In the genomic region with DNA sequence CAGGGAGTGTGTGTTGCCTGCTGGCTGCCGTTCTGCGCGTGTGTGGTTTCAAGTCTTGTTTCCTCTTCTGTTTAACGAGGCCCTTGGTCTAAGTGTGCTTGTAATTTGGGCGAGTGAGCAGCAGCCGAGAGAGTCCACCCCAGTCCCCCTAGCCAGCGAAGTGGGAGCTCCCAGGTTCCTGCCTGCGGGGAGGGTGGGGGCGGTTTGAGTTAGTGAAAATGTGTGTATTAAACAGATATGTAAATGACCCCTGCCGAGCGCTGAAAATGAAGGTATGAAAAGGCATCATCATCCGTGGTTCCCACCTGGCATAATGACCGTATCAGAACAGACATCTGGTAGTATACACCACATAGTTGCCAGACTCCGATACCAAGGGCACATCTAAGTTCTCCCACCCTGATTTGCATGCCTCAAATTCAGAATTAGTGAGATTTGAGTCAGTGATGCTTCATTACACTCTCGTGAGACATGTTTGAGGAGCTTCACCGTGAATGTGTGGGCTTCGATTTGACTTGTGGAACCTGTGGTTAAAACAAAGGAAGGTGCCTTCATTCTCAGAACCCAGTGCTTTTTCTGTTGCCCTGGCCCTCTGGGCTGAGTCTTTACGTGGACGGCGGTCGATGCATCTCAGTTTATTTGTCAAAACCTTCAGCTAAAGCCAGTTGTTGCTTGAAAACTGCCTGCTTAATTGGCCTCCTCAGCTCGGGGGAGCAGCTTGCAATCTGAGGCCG, we compare ENCODE assay signal across 10 cellular contexts.
DNase-seq lines count a peak whose midpoint lies in the region; ATAC-seq and TF ChIP-seq lines count a peak whose summit lies in the region.
"Had no signal": no experiment of that assay in that cellular context is flagged by ENCODE, and none has a peak within 500 bp of the region (broad histone marks: within the 10 kb centered on the region; RNA-seq: fewer than 3 reads in every experiment).

No MANE protein-coding gene starts in this region.

- peaks cover 53% of the 10 kb centered on the region for H3K36me3 Mint-ChIP-seq in activated CD8-positive, alpha-beta T cell treated with anti-CD3 and anti-CD28 coated beads, Interleukin-2, amount 10 ng/mL, durations not matched to agents 7 days and 5 days (ENCODE audit: low read depth)

- H3K4me2 ChIP-seq in trophoblast cell (ENCODE audit: low read length): no peak overlapping the region

- no peak overlapping the region for H3K9ac ChIP-seq in trophoblast cell (ENCODE audit: low read length)

- no peak overlapping the region for H2AFZ ChIP-seq in trophoblast cell (ENCODE audit: insufficient read depth, low read length, poor library complexity)

- H3K36me3 ChIP-seq in trophoblast cell (ENCODE audit: control insufficient read depth in 1 of 2, insufficient read depth in 2 of 2, low read length in 2 of 2): peaks cover 10 to 12% of the 10 kb centered on the region in 2 experiments

- peaks cover 5 to 8% of the 10 kb centered on the region in 2 experiments for H3K4me1 ChIP-seq in trophoblast cell (ENCODE audit: control insufficient read depth in 1 of 2, insufficient read depth in 2 of 2, low read length in 2 of 2)

- H3K27me3 Mint-ChIP-seq in activated CD8-positive, alpha-beta T cell treated with anti-CD3 and anti-CD28 coated beads, Interleukin-2, amount 10 ng/mL, durations not matched to agents 7 days and 5 days (ENCODE audit: low read depth): no peaks in the 10 kb centered on the region

- no CpG with 5 or more reads among the region's 23 CpGs for WGBS in trophoblast cell (ENCODE audit: extremely low coverage, insufficient coverage, insufficient read length)

- no peak for TF ChIP-seq CTCF in foreskin fibroblast (IDR thresholded peaks at IDR 0.05; ENCODE audit: low read depth, low read length)

- no peak overlapping the region for H4K12ac ChIP-seq in trophoblast cell (ENCODE audit: low read depth, low read length)

- no peak overlapping the region for H3K18ac ChIP-seq in trophoblast cell (ENCODE audit: low read length)

- CTCF ChIA-PET in activated CD8-positive, alpha-beta T cell treated with anti-CD3 and anti-CD28 coated beads, Interleukin-2, amount 10 ng/mL, durations not matched to agents 7 days and 5 days (lab: Charles Lee): interaction anchor here (0.6 to 1.5 kb wide), 10 partner anchors 9 to 44 kb away, joined by 3 to 6 read pairs (median 4); no protein-coding TSS in a partner anchor

- peak overlapping the region; percentile 98 for H3K27ac Mint-ChIP-seq in activated CD8-positive, alpha-beta T cell treated with anti-CD3 and anti-CD28 coated beads, Interleukin-2, amount 10 ng/mL, durations not matched to agents 7 days and 5 days

- H3K27ac ChIP-seq in trophoblast cell (ENCODE audit: low read depth, low read length): no peak overlapping the region
- H3K27ac ChIP-seq: 22Rv1, SJSA1 had no signal

- H3K79me2 ChIP-seq in trophoblast cell (ENCODE audit: control insufficient read depth, insufficient read depth, low read length, poor library complexity): no peaks in the 10 kb centered on the region

- H4K8ac ChIP-seq in trophoblast cell (ENCODE audit: low read depth, low read length): no peak overlapping the region

- H3K4me3 Mint-ChIP-seq in activated CD8-positive, alpha-beta T cell treated with anti-CD3 and anti-CD28 coated beads, Interleukin-2, amount 10 ng/mL, durations not matched to agents 7 days and 5 days: peak overlapping the region; percentile 64

- H3K14ac ChIP-seq in trophoblast cell (ENCODE audit: low read length): no peak overlapping the region

- H3K9me3 ChIP-seq in trophoblast cell (ENCODE audit: insufficient read depth, low read depth, low read length): peaks cover 2% of the 10 kb centered on the region
- H3K9me3 ChIP-seq: SJSA1 had no signal

- peak overlapping the region; percentile 28 for H2AK5ac ChIP-seq in trophoblast cell (ENCODE audit: low read length)

- ATAC-seq in HG03097 (IDR thresholded peaks at IDR 0.05; ENCODE audit: low FRiP score, unreplicated experiment): peak; percentile 82
- ATAC-seq in activated CD8-positive, alpha-beta T cell treated with anti-CD3 and anti-CD28 coated beads, Interleukin-2, amount 10 ng/mL, durations not matched to agents 7 days and 5 days: peak; percentile 89

- no peak overlapping the region for H3K23ac ChIP-seq in trophoblast cell (ENCODE audit: low read length)

- H2BK12ac ChIP-seq in trophoblast cell (ENCODE audit: low read length): no peak overlapping the region

- DNase-seq in DMS79 treated with DMSO at 0.1 percent for 48 hours (lab: John Stamatoyannopoulos, UW): peak; percentile 16
- DNase-seq in DMS79 (lab: John Stamatoyannopoulos, UW): no peak
- peak; percentile 80 for DNase-seq in activated CD8-positive, alpha-beta T cell treated with anti-CD3 and anti-CD28 coated beads, Interleukin-2, amount 10 ng/mL, durations not matched to agents 7 days and 5 days
- DNase-seq in trophoblast cell: no peak
- DNase-seq in effector CD8-positive, alpha-beta T cell (lab: John Stamatoyannopoulos, UW): no peak
- DNase-seq in NCI-H1417 treated with DMSO at 0.1 percent for 48 hours (lab: John Stamatoyannopoulos, UW): no peak
- no peak for DNase-seq in foreskin fibroblast

- peaks cover 1% of the 10 kb centered on the region for H3K79me1 ChIP-seq in trophoblast cell (ENCODE audit: low read length)

- H2BK120ac ChIP-seq in trophoblast cell (ENCODE audit: insufficient read depth, low read length, poor library complexity): no peak overlapping the region

- no peak overlapping the region for H4K91ac ChIP-seq in trophoblast cell (ENCODE audit: low read depth, low read length)

- no peaks in the 10 kb centered on the region for H3K9me3 Mint-ChIP-seq in activated CD8-positive, alpha-beta T cell treated with anti-CD3 and anti-CD28 coated beads, Interleukin-2, amount 10 ng/mL, durations not matched to agents 7 days and 5 days (ENCODE audit: insufficient read depth)

- POLR2A ChIA-PET in activated CD8-positive, alpha-beta T cell treated with anti-CD3 and anti-CD28 coated beads, Interleukin-2, amount 10 ng/mL, durations not matched to agents 7 days and 5 days (lab: Charles Lee): interaction anchor here (0.8 to 2.4 kb wide), 16 partner anchors 9 to 423 kb away, joined by 3 to 15 read pairs (median 3); a partner anchor contains a TSS

- H3K4me3 ChIP-seq in trophoblast cell (ENCODE audit: low read depth, low read length) (no peak overlapping the region), foreskin fibroblast (ENCODE audit: low read depth in 1 of 2, low read length in 2 of 2) (no peak overlapping the region)
- H3K4me3 ChIP-seq: SJSA1 had no signal

- no peaks in the 10 kb centered on the region for H3K27me3 ChIP-seq in trophoblast cell (ENCODE audit: insufficient read depth, low read length)
- H3K27me3 ChIP-seq: SJSA1 had no signal

- H3K4ac ChIP-seq in trophoblast cell (ENCODE audit: low read depth, low read length): no peak overlapping the region

- no peak overlapping the region for H2BK5ac ChIP-seq in trophoblast cell (ENCODE audit: low read depth, low read length, poor library complexity)

- peaks cover 72% of the 10 kb centered on the region for H3K4me1 Mint-ChIP-seq in activated CD8-positive, alpha-beta T cell treated with anti-CD3 and anti-CD28 coated beads, Interleukin-2, amount 10 ng/mL, durations not matched to agents 7 days and 5 days (ENCODE audit: low read depth)

Comparison
In these comparisons a context has a peak if more than half of its experiments do, and no peak if none do; other contexts are left out.
1. DNase-seq: peak in DMS79 treated with DMSO at 0.1 percent for 48 hours (single experiment) and activated CD8-positive, alpha-beta T cell treated with anti-CD3 and anti-CD28 coated beads, Interleukin-2, amount 10 ng/mL, durations not matched to agents 7 days and 5 days (single experiment); none in DMS79 (single experiment), trophoblast cell (0 of 2), effector CD8-positive, alpha-beta T cell (single experiment), NCI-H1417 treated with DMSO at 0.1 percent for 48 hours (single experiment) and foreskin fibroblast (0 of 2).